ENCODE assay signal across 16 cellular contexts in genomic region chr12:81015510-81015909, GRCh38.
DNase-seq lines count a peak whose midpoint lies in the region; ATAC-seq and TF ChIP-seq lines count a peak whose summit lies in the region.
"Had no signal": no experiment of that assay in that cellular context is flagged by ENCODE, and none has a peak within 500 bp of the region (broad histone marks: within the 10 kb centered on the region; RNA-seq: fewer than 3 reads in every experiment).

No MANE protein-coding gene starts in this region.

- H3K36me3 Mint-ChIP-seq in endothelial cell (ENCODE audit: low read depth, unreplicated experiment), result no peaks in the 10 kb centered on the region
- no peaks in the 10 kb centered on the region for H3K36me3 Mint-ChIP-seq in CD4-positive, alpha-beta T cell (ENCODE audit: low read depth)
- H3K36me3 Mint-ChIP-seq: CD4-positive, alpha-beta memory T cell had no signal

- ATAC-seq in GM21367 (IDR thresholded peaks at IDR 0.05; ENCODE audit: unreplicated experiment), result no peak
- no peak for ATAC-seq in CD4-positive, alpha-beta T cell (ENCODE audit: poor library complexity)
- ATAC-seq: GM12878, K562 had no signal

- no peak overlapping the region for H3K27ac Mint-ChIP-seq in endothelial cell (ENCODE audit: unreplicated experiment)
- no peak overlapping the region for H3K27ac Mint-ChIP-seq in CD4-positive, alpha-beta T cell
- H3K27ac Mint-ChIP-seq: B cell; CD4-positive, alpha-beta memory T cell had no signal

- no peak overlapping the region for H3K4me3 Mint-ChIP-seq in endothelial cell (ENCODE audit: unreplicated experiment)
- H3K4me3 Mint-ChIP-seq in CD4-positive, alpha-beta T cell, result no peak overlapping the region
- H3K4me3 Mint-ChIP-seq: B cell; CD4-positive, alpha-beta memory T cell had no signal

- POLR2A ChIA-PET in CD4-positive, alpha-beta T cell (lab: Charles Lee), result no interaction called here

- H3K27me3 ChIP-seq in brain microvascular endothelial cell (replicated peaks), result no peaks in the 10 kb centered on the region
- no peaks in the 10 kb centered on the region for H3K27me3 ChIP-seq in CD4-positive, alpha-beta T cell (ENCODE audit: control insufficient read depth, insufficient read depth, low read length)

- H3K9me3 ChIP-seq in CD4-positive, alpha-beta T cell (ENCODE audit: control insufficient read depth, low read length), result no peaks in the 10 kb centered on the region
- H3K9me3 ChIP-seq: HAP-1 had no signal

- H3K36me3 ChIP-seq in brain microvascular endothelial cell (replicated peaks), result no peaks in the 10 kb centered on the region
- H3K36me3 ChIP-seq: HAP-1 had no signal

- CTCF ChIA-PET in CD4-positive, alpha-beta T cell (lab: Charles Lee), result no interaction called here

- H3K4me1 Mint-ChIP-seq in endothelial cell (ENCODE audit: unreplicated experiment), result no peaks in the 10 kb centered on the region
- H3K4me1 Mint-ChIP-seq in CD4-positive, alpha-beta T cell (ENCODE audit: low read depth), result no peaks in the 10 kb centered on the region
- H3K4me1 Mint-ChIP-seq: B cell; CD4-positive, alpha-beta memory T cell had no signal

- no peak overlapping the region for H3K4me3 ChIP-seq in brain microvascular endothelial cell (ENCODE audit: low read depth, low read length)
- H3K4me3 ChIP-seq: GM12878, HAP-1, K562 had no signal

- H3K9me3 Mint-ChIP-seq in endothelial cell (ENCODE audit: unreplicated experiment), result no peaks in the 10 kb centered on the region
- peaks cover 5% of the 10 kb centered on the region for H3K9me3 Mint-ChIP-seq in CD4-positive, alpha-beta T cell

- no peak overlapping the region for H3K27ac ChIP-seq in brain microvascular endothelial cell
- H3K27ac ChIP-seq in CD4-positive, alpha-beta T cell (ENCODE audit: low read depth, low read length), result no peak overlapping the region

- in situ Hi-C loops in brain microvascular endothelial cell (cut with HindIII; ENCODE audit: low pct_ligation_motif_present, low sequenced_read_pairs), result no loop called here

- intact Hi-C loops in CD4-positive, alpha-beta T cell (cut with DNase I, micrococcal nuclease), result no loop called here

- TF ChIP-seq CTCF in brain microvascular endothelial cell (IDR thresholded peaks at IDR 0.05; ENCODE audit: low read depth, low read length, missing control alignments), result no peak
- TF ChIP-seq CTCF in endothelial cell (IDR thresholded peaks at IDR 0.05; ENCODE audit: unreplicated experiment), result no peak
- TF ChIP-seq CTCF in CD4-positive, alpha-beta T cell (IDR thresholded peaks at IDR 0.05), result no peak

- H3K27me3 Mint-ChIP-seq in endothelial cell (ENCODE audit: unreplicated experiment), result no peaks in the 10 kb centered on the region
- H3K27me3 Mint-ChIP-seq in CD4-positive, alpha-beta T cell, result no peaks in the 10 kb centered on the region
- H3K27me3 Mint-ChIP-seq: B cell had no signal

- DNase-seq in A172 (ENCODE audit: low spot score) (peak; percentile 0), HT1080 (ENCODE audit: low read depth) (peak; percentile 78), brain microvascular endothelial cell (peak; percentile 29), islet precursor cell (peak; percentile 82), NCI-H345 treated with DMSO at 0.1 percent for 48 hours (lab: John Stamatoyannopoulos, UW; ENCODE audit: unreplicated experiment) (no peak), endothelial cell (ENCODE audit: low spot score) (no peak)
- no peak for DNase-seq in CD4-positive, alpha-beta T cell
- DNase-seq: C1 segment of cervical spinal cord; CD4-positive, alpha-beta memory T cell; COR-L47; GOT3 had no signal

Comparison
In these comparisons a context has a peak if more than half of its experiments do, and no peak if none do; other contexts are left out.
1. DNase-seq: peak in A172 (single experiment), HT1080 (single experiment), brain microvascular endothelial cell (single experiment) and islet precursor cell (single experiment); none in NCI-H345 treated with DMSO at 0.1 percent for 48 hours (single experiment), endothelial cell (single experiment) and CD4-positive, alpha-beta T cell (0 of 10).